Comparison of ENCODE assay signal across 29 cellular contexts in genomic region chr6:4449409-4449808, GRCh38.
"Had no signal": no experiment of that assay in that cellular context is flagged by ENCODE, and none has a peak within 500 bp of the region (broad histone marks: within the 10 kb centered on the region; RNA-seq: fewer than 3 reads in every experiment).

No MANE protein-coding gene starts in this region.

- DNase-seq: activated CD4-positive, alpha-beta T cell treated with anti-CD3 and anti-CD28 coated beads for 1 hour; activated CD4-positive, alpha-beta T cell treated with anti-CD3 and anti-CD28 coated beads for 48 hours; activated CD4-positive, alpha-beta T cell treated with anti-CD3 and anti-CD28 coated beads, Interleukin-2, amount 50 U/mL, for 4 hours; activated CD4-positive, CD25-positive, alpha-beta regulatory T cell; activated CD8-positive, alpha-beta T cell treated with anti-CD3 and anti-CD28 coated beads for 36 hours; activated effector memory CD4-positive, alpha-beta T cell treated with anti-CD3 and anti-CD28 coated beads, Interleukin-2, amount 50 U/mL, for 16 hours; activated naive CD4-positive, alpha-beta T cell; activated naive CD4-positive, alpha-beta T cell treated with anti-CD3 and anti-CD28 coated beads, Interleukin-2, amount 50 U/mL, for 16 hours; activated naive CD8-positive, alpha-beta T cell treated with anti-CD3 and anti-CD28 coated beads for 36 hours; activated T-cell treated with anti-CD3 and anti-CD28 coated beads, Interleukin-2, amount 50 U/mL, for 1 hour; activated T-cell treated with anti-CD3 and anti-CD28 coated beads, Interleukin-2, amount 50 U/mL, for 72 hours; amniotic stem cell; aorta; brain microvascular endothelial cell; MG63; NCI-H1048; NCI-H1436 treated with DMSO at 0.1 percent for 48 hours; NCI-H1694 treated with DMSO at 0.1 percent for 48 hours; NCI-H2029; NCI-H345; NCI-H524 treated with DMSO at 0.1 percent for 48 hours; Right ventricle myocardium superior; SW 1271; T1000; WERI-Rb-1 had no signal

- H3K4me3 ChIP-seq: K562, MG63 had no signal

- ATAC-seq: activated CD8-positive, alpha-beta T cell treated with anti-CD3 and anti-CD28 coated beads for 36 hours; activated T-cell treated with anti-CD3 and anti-CD28 coated beads, Interleukin-2, amount 50 U/mL, for 72 hours; activated T-helper 17 cell treated with anti-CD3 and anti-CD28 coated beads, Interleukin-2, amount 50 U/mL, for 72 hours; K562 had no signal

- H3K27me3 ChIP-seq: brain microvascular endothelial cell, MG63 had no signal

- H3K36me3 ChIP-seq: brain microvascular endothelial cell, MG63, WERI-Rb-1 had no signal

- H3K9me3 ChIP-seq: MG63 had no signal

- H3K27ac ChIP-seq: brain microvascular endothelial cell, RWPE1, WERI-Rb-1 had no signal

- FAIRE-seq: K562, RCC 7860 had no signal
